8 cellular contexts compared by ENCODE assay signal in the genomic region with DNA sequence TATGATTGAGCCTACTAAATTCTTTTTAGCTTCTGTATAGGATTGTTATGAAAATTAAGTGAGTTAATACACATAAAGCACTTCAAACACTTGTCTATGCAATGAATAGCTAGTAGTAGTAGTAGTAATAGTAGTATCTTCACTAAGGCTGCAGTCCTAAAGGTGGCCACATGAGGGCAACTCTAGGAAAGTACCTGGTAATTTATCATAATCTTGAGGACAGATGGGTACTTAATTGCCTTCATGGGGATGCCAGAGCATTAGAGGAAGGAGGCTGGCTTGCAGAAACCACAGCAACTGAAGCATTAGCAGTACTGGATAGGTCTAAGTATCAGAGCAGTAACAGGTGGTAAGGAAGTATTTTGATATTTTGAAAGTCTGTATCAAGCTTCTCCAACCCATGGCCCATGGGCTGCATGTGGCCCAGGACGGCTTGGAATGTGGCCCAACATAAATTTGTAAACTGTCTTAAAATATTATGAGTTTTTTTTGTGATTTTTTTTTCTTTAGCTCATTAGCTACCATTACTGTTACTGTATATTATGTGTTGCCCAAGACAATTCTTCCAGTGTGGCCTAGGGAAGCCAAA. TPM values are rescaled to one million over a fixed set of nuclear protein-coding genes. Genes with fewer than 3 reads are reported as not detected.
DNase-seq lines count a peak whose midpoint lies in the region; ATAC-seq, FAIRE-seq and TF ChIP-seq lines count a peak whose summit lies in the region.

No MANE protein-coding gene starts in this region.

- peaks cover 2% of the 10 kb centered on the region for H3K36me3 Mint-ChIP-seq in activated CD4-positive, alpha-beta T cell treated with anti-CD3 and anti-CD28 coated beads, Interleukin-2, amount 10 ng/mL, durations not matched to agents 24 days and 14 days (ENCODE audit: low read depth)

- no peak for TF ChIP-seq POLR2A in H1 (IDR thresholded peaks at IDR 0.05; ENCODE audit: control extremely low read depth in 1 of 2, low read depth in 2 of 2, low read length in 2 of 2)

- FAIRE-seq in H1 (lab: Jason Lieb, UNC): peak; percentile 60
- no peak for FAIRE-seq in small intestine (lab: Jason Lieb, UNC)

- H3K23me2 ChIP-seq in H1 (ENCODE audit: low read depth, low read length): no peaks in the 10 kb centered on the region

- no peak overlapping the region for H3K23ac ChIP-seq in H1 (ENCODE audit: insufficient read length)

- peak; percentile 69 for TF ChIP-seq CTCF in A673 (conservative IDR thresholded peaks at IDR 0.05; ENCODE audit: low read depth, low read length)
- TF ChIP-seq CTCF in LNCAP (IDR thresholded peaks at IDR 0.05): peak; percentile 54
- peak in 2 of 3 experiments; percentile 51 to 75; a peak in 2 of 4 replicates for TF ChIP-seq CTCF in H1 (IDR thresholded peaks at IDR 0.05; ENCODE audit: control extremely low read depth in 1 of 3, insufficient read depth in 1 of 3, low read depth in 1 of 3, low read length in 3 of 3)

- H3K56ac ChIP-seq in H1 (replicated peaks; ENCODE audit: insufficient read length, low read depth, low read length): no peak overlapping the region

- no peak overlapping the region for H3K4me2 ChIP-seq in H1 (ENCODE audit: insufficient read depth in 1 of 2, low read depth in 2 of 2, low read length in 2 of 2)

- no peak overlapping the region for H3K4ac ChIP-seq in H1 (replicated peaks; ENCODE audit: insufficient read length, low read depth, low read length)

- no peak overlapping the region for H3K4me3 Mint-ChIP-seq in activated CD4-positive, alpha-beta T cell treated with anti-CD3 and anti-CD28 coated beads, Interleukin-2, amount 10 ng/mL, durations not matched to agents 24 days and 14 days

- H2BK120ac ChIP-seq in H1 (replicated peaks; ENCODE audit: low read depth, low read length): no peak overlapping the region

- peaks cover 24% of the 10 kb centered on the region for H3K4me1 Mint-ChIP-seq in activated CD4-positive, alpha-beta T cell treated with anti-CD3 and anti-CD28 coated beads, Interleukin-2, amount 10 ng/mL, durations not matched to agents 24 days and 14 days

- H2AFZ ChIP-seq in H1 (ENCODE audit: low read length): no peak overlapping the region

- POLR2A ChIA-PET in A673 (lab: Charles Lee; ENCODE audit: low non-redundant PET) (no interaction called here), H1 (lab: Charles Lee; ENCODE audit: partially characterized antibody) (no interaction called here)

- DNase-seq in A673 (ENCODE audit: low spot score) (peak; percentile 64), H1 (ENCODE audit: low read depth in 1 of 2, low spot score in 2 of 2) (peak in 1 of 2 experiments; percentile 63), small intestine (peak; percentile 62), GM19240 (ENCODE audit: insufficient read length, low spot score) (no peak), ecto neural progenitor cell (ENCODE audit: low spot score) (no peak)
- peak; percentile 87 for DNase-seq in activated CD4-positive, alpha-beta T cell treated with anti-CD3 and anti-CD28 coated beads, Interleukin-2, amount 10 ng/mL, durations not matched to agents 24 days and 14 days

- no peak overlapping the region for H3K18ac ChIP-seq in H1 (ENCODE audit: extremely low read depth, low read length)

- H3K4me3 ChIP-seq in A673 (ENCODE audit: low read depth, low read length, poor library complexity, severe bottlenecking) (no peak overlapping the region), H1 (ENCODE audit: extremely low read depth in 1 of 4, insufficient read depth in 2 of 4, low read depth in 3 of 4, low read length in 4 of 4) (no peak overlapping the region), small intestine (ENCODE audit: low read depth in 1 of 2, low read length in 2 of 2) (no peak overlapping the region)

- no peak overlapping the region for H4K8ac ChIP-seq in H1 (ENCODE audit: extremely low read depth, insufficient read depth, low read length)

- peaks cover 2% of the 10 kb centered on the region for H3K27me3 Mint-ChIP-seq in activated CD4-positive, alpha-beta T cell treated with anti-CD3 and anti-CD28 coated beads, Interleukin-2, amount 10 ng/mL, durations not matched to agents 24 days and 14 days

- no peaks in the 10 kb centered on the region for H3K9me3 ChIP-seq in A673 (ENCODE audit: low read depth, low read length, poor library complexity, severe bottlenecking)
- H3K9me3 ChIP-seq in H1 (ENCODE audit: insufficient read depth in 2 of 2, low read depth in 1 of 2, low read length in 1 of 2): no peaks in the 10 kb centered on the region
- H3K9me3 ChIP-seq in small intestine (ENCODE audit: control insufficient read depth, low read depth): no peaks in the 10 kb centered on the region

- H3K9me3 Mint-ChIP-seq in activated CD4-positive, alpha-beta T cell treated with anti-CD3 and anti-CD28 coated beads, Interleukin-2, amount 10 ng/mL, durations not matched to agents 24 days and 14 days: no peaks in the 10 kb centered on the region

- no peaks in the 10 kb centered on the region for H4K20me1 ChIP-seq in H1 (replicated peaks in 1 of 2; ENCODE audit: control insufficient read depth in 1 of 2, insufficient read depth in 2 of 2, low read length in 2 of 2)

- H3K27me3 ChIP-seq in A673 (replicated peaks; ENCODE audit: insufficient read depth, low read depth, low read length, poor library complexity) (no peaks in the 10 kb centered on the region), H1 (replicated peaks in 1 of 4; ENCODE audit: control insufficient read depth in 3 of 4, extremely low read depth in 1 of 4, insufficient read depth in 3 of 4, low read length in 3 of 4) (no peaks in the 10 kb centered on the region), small intestine (ENCODE audit: control insufficient read depth in 2 of 2, insufficient read depth in 2 of 2, low read length in 2 of 2) (no peaks in the 10 kb centered on the region)

- H4K5ac ChIP-seq in H1 (ENCODE audit: insufficient read length, low read depth, low read length): no peak overlapping the region

- no peak overlapping the region for H4K91ac ChIP-seq in H1 (replicated peaks; ENCODE audit: insufficient read length, low read length)

- H3K9ac ChIP-seq in H1 (replicated peaks in 1 of 4; ENCODE audit: extremely low read depth in 1 of 4, low read depth in 3 of 4, low read length in 3 of 4): no peak overlapping the region

- intact Hi-C loops in A673 (cut with micrococcal nuclease; ENCODE audit: unreplicated experiment): loop anchor here (5.0 to 10.0 kb wide), 3 partner anchors 53 to 511 kb away; no protein-coding TSS in a partner anchor
- intact Hi-C loops in activated CD4-positive, alpha-beta T cell treated with anti-CD3 and anti-CD28 coated beads, Interleukin-2, amount 10 ng/mL, durations not matched to agents 24 days and 14 days (cut with micrococcal nuclease): loop anchor here (1.0 to 10.0 kb wide), 4 partner anchors 33 to 569 kb away; a partner anchor contains a TSS

- H3K14ac ChIP-seq in H1 (ENCODE audit: insufficient read length): no peak overlapping the region

- no TSS peak for BruUV-seq in A673 (replicated peaks; lab: Mats Ljungman, UMichigan)

- WGBS in H1 (ENCODE audit: extremely low coverage in 1 of 2, insufficient coverage in 1 of 2, insufficient read length in 1 of 2, insufficient replicate concordance in 2 of 2, low coverage in 1 of 2, low lambda C conversion rate in 2 of 2, missing lambda C conversion rate in 1 of 2), 2 experiments: 82% methylated on average over 1 of the region's 1 CpG; no CpG with 5 or more reads in 1 of the 2 experiments
- WGBS in small intestine, 3 donors: 83 to 95% (median 92%) methylated on average over 1 of the region's 1 CpG

- no peak for TF ChIP-seq EP300 in H1 (IDR thresholded peaks at IDR 0.05; ENCODE audit: borderline replicate concordance in 1 of 2, low read depth in 2 of 2, low read length in 2 of 2)

- no peak overlapping the region for H2BK12ac ChIP-seq in H1 (ENCODE audit: low read depth, low read length)

- no peak overlapping the region for H2BK15ac ChIP-seq in H1 (ENCODE audit: low read length)

- no peak overlapping the region for H3K27ac Mint-ChIP-seq in activated CD4-positive, alpha-beta T cell treated with anti-CD3 and anti-CD28 coated beads, Interleukin-2, amount 10 ng/mL, durations not matched to agents 24 days and 14 days

- H3K79me1 ChIP-seq in H1 (ENCODE audit: low read depth, low read length): no peaks in the 10 kb centered on the region; the same call in 1 of the 2 replicates

- TF ChIP-seq RAD21 in H1 (IDR thresholded peaks at IDR 0.05 in 1 of 2, conservative IDR thresholded peaks at IDR 0.05 in 1 of 2; ENCODE audit: low read depth in 2 of 2, low read length in 2 of 2): peak; percentile 44 to 58

- H3K4me1 ChIP-seq in A673 (ENCODE audit: insufficient read depth, low read length, poor library complexity, severe bottlenecking): no peaks in the 10 kb centered on the region
- peaks cover 0 to 11% (median 0%) of the 10 kb centered on the region in 4 experiments; a peak in 4 of 7 replicates for H3K4me1 ChIP-seq in H1 (replicated peaks in 1 of 4; ENCODE audit: control insufficient read depth in 3 of 4, insufficient read depth in 4 of 4, low read length in 3 of 4)
- H3K4me1 ChIP-seq in small intestine (ENCODE audit: control insufficient read depth in 2 of 2, insufficient read depth in 1 of 2, low read depth in 1 of 2, low read length in 1 of 2): no peaks in the 10 kb centered on the region

- H2BK5ac ChIP-seq in H1 (ENCODE audit: low read depth, low read length): no peak overlapping the region

- no peak overlapping the region for H2BK20ac ChIP-seq in H1 (ENCODE audit: low read length)

- CTCF ChIA-PET in A673 (lab: Charles Lee): interaction anchor here (0.6 kb wide), 1 partner anchor 744 kb away, joined by 3 read pairs; no protein-coding TSS in a partner anchor
- CTCF ChIA-PET in H1 (lab: Charles Lee; ENCODE audit: partially characterized antibody): interaction anchor here (0.6 to 5.9 kb wide), 32 partner anchors 10 to 227 kb away, joined by 3 to 85 read pairs (median 4); no protein-coding TSS in a partner anchor

- no peak overlapping the region for H2AK5ac ChIP-seq in H1 (ENCODE audit: low read depth, low read length)

- H3K27ac ChIP-seq in A673 (ENCODE audit: low read depth, low read length, poor library complexity, severe bottlenecking): no peak overlapping the region
- no peak overlapping the region for H3K27ac ChIP-seq in H1 (ENCODE audit: low read depth, low read length)
- no peak overlapping the region for H3K27ac ChIP-seq in small intestine (ENCODE audit: low read depth in 1 of 2, low read length in 1 of 2)

- no peaks in the 10 kb centered on the region for H3K36me3 ChIP-seq in A673 (ENCODE audit: insufficient read depth, low read length, poor library complexity, severe bottlenecking)
- peaks cover 0 to 3% (median 0%) of the 10 kb centered on the region in 4 experiments; a peak in 1 of 8 replicates for H3K36me3 ChIP-seq in H1 (ENCODE audit: control insufficient read depth in 2 of 4, insufficient read depth in 4 of 4, low read length in 3 of 4)
- H3K36me3 ChIP-seq in small intestine (ENCODE audit: control insufficient read depth in 2 of 2, insufficient read depth in 2 of 2, low read length in 2 of 2): peaks cover 0 to 6% of the 10 kb centered on the region in 2 donors

- ATAC-seq in GM18502 (IDR thresholded peaks at IDR 0.05; ENCODE audit: poor library complexity, unreplicated experiment): peak; percentile 36

- no peaks in the 10 kb centered on the region for H3K79me2 ChIP-seq in H1 (ENCODE audit: control insufficient read depth in 1 of 2, insufficient read depth in 2 of 2, low read length in 2 of 2)

RNA-seq across cellular contexts. Expression of a gene that starts 17.3 kb away (rescaled TPM):
- total RNA-seq in A673 (2021): 0.46 and 0.84 TPM in 2 replicates
- 3.6 and 3.8 TPM in 2 replicates for total RNA-seq in activated CD4-positive, alpha-beta T cell treated with anti-CD3 and anti-CD28 coated beads, Interleukin-2, amount 10 ng/mL, durations not matched to agents 24 days and 14 days
- 4.9 and 5.2 TPM in 2 replicates for total RNA-seq in H1 (2021; fragmentation: NEBNext Ultra II Directional; extraction: Animal tissue kit (Norgen Biotek cat#: 25700))
- 1.4 and 1.7 TPM in 2 replicates for polyA plus RNA-seq in H1 (2011; rRNA removed)
- polyA plus RNA-seq in H1 (2011; cell fraction: cytosol; rRNA removed): 1.7 TPM
- 1.6 TPM for polyA plus RNA-seq in H1 (2011; cell fraction: nucleus; rRNA removed)
- polyA plus RNA-seq in H1 (2012, experiment 1 of 2): 1.9 to 2.9 TPM (median 2.3 TPM) in 4 replicates
- polyA plus RNA-seq in H1 (2012, experiment 2 of 2): 0.64 TPM
- 4.7 TPM for polyA plus RNA-seq in H1 (2013, experiment 1 of 2)
- polyA plus RNA-seq in H1 (2013, experiment 2 of 2): 5.0 TPM
- 4.0 and 5.5 TPM in 2 replicates for polyA minus RNA-seq in H1 (2011; rRNA and poly(A)+ RNA removed)
- 2.3 TPM for polyA minus RNA-seq in H1 (2011; cell fraction: cytosol; rRNA and poly(A)+ RNA removed)
- 6.6 TPM for polyA minus RNA-seq in H1 (2011; cell fraction: nucleus; rRNA and poly(A)+ RNA removed)
- polyA plus RNA-seq in small intestine: 1 to 10 TPM; 2.2 to 5.3 (median 3.5) TPM

RNA-seq across cellular contexts. Expression of a gene that starts 17.4 kb away (rescaled TPM):
- total RNA-seq in A673 (2021): 0.39 TPM in 1 of 2 replicates, not detected in the other
- total RNA-seq in activated CD4-positive, alpha-beta T cell treated with anti-CD3 and anti-CD28 coated beads, Interleukin-2, amount 10 ng/mL, durations not matched to agents 24 days and 14 days: not detected in 2 replicates
- total RNA-seq in H1 (2021; fragmentation: NEBNext Ultra II Directional; extraction: Animal tissue kit (Norgen Biotek cat#: 25700)): 0.52 and 0.54 TPM in 2 replicates
- polyA plus RNA-seq in H1 (2011; rRNA removed): 0.17 and 0.63 TPM in 2 replicates
- 0.56 TPM for polyA plus RNA-seq in H1 (2011; cell fraction: cytosol; rRNA removed)
- 3.5 TPM for polyA plus RNA-seq in H1 (2011; cell fraction: nucleus; rRNA removed)
- 0.46 to 1.7 TPM (median 0.75 TPM) in 3 of 4 replicates, not detected in the other for polyA plus RNA-seq in H1 (2012, experiment 1 of 2)
- not detected for polyA plus RNA-seq in H1 (2012, experiment 2 of 2)
- polyA plus RNA-seq in H1 (2013, experiment 1 of 2): 1.3 TPM
- 1.1 TPM for polyA plus RNA-seq in H1 (2013, experiment 2 of 2)
- 0.63 and 2.3 TPM in 2 replicates for polyA minus RNA-seq in H1 (2011; rRNA and poly(A)+ RNA removed)
- not detected for polyA minus RNA-seq in H1 (2011; cell fraction: cytosol; rRNA and poly(A)+ RNA removed)
- 3.3 TPM for polyA minus RNA-seq in H1 (2011; cell fraction: nucleus; rRNA and poly(A)+ RNA removed)
- 10 to 100 TPM in 1 of 3 donors, 1 to 10 TPM in 2; 1.4 to 10.5 (median 4.1) TPM for polyA plus RNA-seq in small intestine

Comparison
In these comparisons a context has a peak if more than half of its experiments do, and no peak if none do; other contexts are left out.
1. DNase-seq: peak in A673 (single experiment), activated CD4-positive, alpha-beta T cell treated with anti-CD3 and anti-CD28 coated beads, Interleukin-2, amount 10 ng/mL, durations not matched to agents 24 days and 14 days (single experiment) and small intestine (single experiment); none in GM19240 (single experiment) and ecto neural progenitor cell (single experiment).
2. Peak in every context shown above with its lines, with median percentiles within 50 percentile points of each other: CTCF ChIP-seq.